25 cellular contexts compared by ENCODE assay signal in the genomic region with DNA sequence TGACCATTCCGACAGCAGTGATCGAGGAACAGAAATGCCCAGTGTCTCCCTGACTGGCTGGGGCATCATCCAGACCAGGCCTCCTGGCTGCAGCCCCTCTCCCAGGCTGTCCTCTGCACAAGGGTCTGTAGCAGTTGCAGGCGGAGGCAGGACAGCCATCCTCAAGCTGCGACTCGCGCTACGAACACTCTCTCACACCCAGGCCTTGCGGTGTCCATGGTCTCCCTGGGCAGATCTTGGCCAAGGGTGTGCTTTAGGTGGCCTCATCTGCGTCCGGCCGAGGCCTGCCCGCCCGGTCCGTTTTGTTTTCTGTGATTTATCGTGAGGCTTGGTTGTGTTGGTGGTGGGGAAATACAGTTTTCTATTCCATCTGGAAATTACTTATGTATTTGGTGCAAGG. TPM values are rescaled to one million over a fixed set of nuclear protein-coding genes. Genes with fewer than 3 reads are reported as not detected.
A peak's percentile ranks its signal among the peaks of the same experiment; 100 is the strongest.
DNase-seq lines count a peak whose midpoint lies in the region; ATAC-seq, FAIRE-seq and TF ChIP-seq lines count a peak whose summit lies in the region.
"Had no signal": no experiment of that assay in that cellular context is flagged by ENCODE, and none has a peak within 500 bp of the region (broad histone marks: within the 10 kb centered on the region; RNA-seq: fewer than 3 reads in every experiment).

No MANE protein-coding gene starts in this region.

- WGBS in H9 (ENCODE audit: extremely low coverage, insufficient read length, low lambda C conversion rate): no CpG with 5 or more reads among the region's 15 CpGs
- 87% methylated on average over 15 of the region's 15 CpGs; no CpG with 5 or more reads in 1 of the 2 experiments for WGBS in H1 (ENCODE audit: extremely low coverage in 1 of 2, insufficient coverage in 1 of 2, insufficient read length in 1 of 2, insufficient replicate concordance in 2 of 2, low coverage in 1 of 2, low lambda C conversion rate in 2 of 2, missing lambda C conversion rate in 1 of 2), 2 experiments
- WGBS in neuronal stem cell (ENCODE audit: extremely low coverage in 2 of 2, insufficient read length in 2 of 2, insufficient replicate concordance in 1 of 2), 2 donors: no CpG with 5 or more reads among the region's 15 CpGs

- H2AFZ ChIP-seq in H9 (ENCODE audit: low read length) (no peak overlapping the region), H1 (ENCODE audit: low read length) (no peak overlapping the region), neuronal stem cell (ENCODE audit: low read length) (no peak overlapping the region)

- H3K9me3 Mint-ChIP-seq in H9: peaks cover 1% of the 10 kb centered on the region in 2 experiments; a peak in 1 of 5 replicates
- H3K9me3 Mint-ChIP-seq in T-cell: no peaks in the 10 kb centered on the region
- H3K9me3 Mint-ChIP-seq: CD4-positive, alpha-beta T cell; CD8-positive, alpha-beta memory T cell had no signal

- no peak for FAIRE-seq in H1 (lab: Jason Lieb, UNC)
- FAIRE-seq: A549, D721Med, GM12878, GM19239 had no signal

- H2BK5ac ChIP-seq in H9 (ENCODE audit: insufficient read length, low read length): no peak overlapping the region
- H2BK5ac ChIP-seq in H1 (ENCODE audit: low read depth, low read length): no peak overlapping the region
- no peak overlapping the region for H2BK5ac ChIP-seq in neuronal stem cell (ENCODE audit: low read length)

- H2BK12ac ChIP-seq in H9 (ENCODE audit: insufficient read length, low read depth, low read length) (no peak overlapping the region), H1 (ENCODE audit: low read depth, low read length) (no peak overlapping the region), neuronal stem cell (ENCODE audit: low read length) (peak overlapping the region; percentile 73)

- H3K4me3 Mint-ChIP-seq in H9: no peak overlapping the region; a peak in 1 of 5 replicates
- H3K4me3 Mint-ChIP-seq in T-cell: no peak overlapping the region
- H3K4me3 Mint-ChIP-seq: CD14-positive monocyte; CD4-positive, alpha-beta T cell; CD8-positive, alpha-beta memory T cell had no signal

- H4K5ac ChIP-seq in H9 (ENCODE audit: insufficient read length, low read depth, low read length) (no peak overlapping the region), H1 (ENCODE audit: insufficient read length, low read depth, low read length) (no peak overlapping the region)

- H3K4me2 ChIP-seq in H9 (ENCODE audit: insufficient read depth, insufficient read length, low read length) (peak overlapping the region; percentile 29), H1 (ENCODE audit: insufficient read depth in 1 of 2, low read depth in 2 of 2, low read length in 2 of 2) (peak overlapping the region; percentile 57 to 78; a peak in 2 of 4 replicates), neuronal stem cell (ENCODE audit: insufficient read depth, low read length, poor library complexity, severe bottlenecking) (no peak overlapping the region)
- H3K4me2 ChIP-seq: A549; BLaER1 treated with 17β-estradiol and CSF1 and Interleukin-3, amounts not matched to agents 10 nM and 100 nM had no signal

- TF ChIP-seq RAD21 in H1 (IDR thresholded peaks at IDR 0.05 in 1 of 2, conservative IDR thresholded peaks at IDR 0.05 in 1 of 2; ENCODE audit: low read depth in 2 of 2, low read length in 2 of 2): no peak

- H3K36me3 ChIP-seq in H1 (ENCODE audit: control insufficient read depth in 2 of 4, insufficient read depth in 4 of 4, low read length in 3 of 4) (no peaks in the 10 kb centered on the region), neuronal stem cell (replicated peaks in 1 of 2; ENCODE audit: control insufficient read depth in 2 of 2, insufficient read depth in 2 of 2, low read length in 2 of 2) (no peaks in the 10 kb centered on the region)
- H3K36me3 ChIP-seq: BE2C; BLaER1 treated with 17β-estradiol and CSF1 and Interleukin-3, amounts not matched to agents 10 nM and 100 nM had no signal

- no peak for TF ChIP-seq EP300 in H1 (IDR thresholded peaks at IDR 0.05; ENCODE audit: borderline replicate concordance in 1 of 2, low read depth in 2 of 2, low read length in 2 of 2)

- no peak overlapping the region for H3T11ph ChIP-seq in H9 (ENCODE audit: low read length)

- H3K4me1 Mint-ChIP-seq in H9 (peaks cover 27 to 32% of the 10 kb centered on the region in 2 experiments), T-cell (peaks cover 7 to 10% (median 8%) of the 10 kb centered on the region in 3 donors)

- no peak overlapping the region for H2AK5ac ChIP-seq in H9 (ENCODE audit: insufficient read length, low read length)
- H2AK5ac ChIP-seq in H1 (ENCODE audit: low read depth, low read length): 0 out of 2 replicates have a peak overlapping the region, but pooled peaks have one; percentile 75
- no peak overlapping the region for H2AK5ac ChIP-seq in neuronal stem cell (ENCODE audit: low read depth, low read length)

- H3K4me1 ChIP-seq in H9 (ENCODE audit: insufficient read depth, low read length) (no peaks in the 10 kb centered on the region), H1 (replicated peaks in 1 of 4; ENCODE audit: control insufficient read depth in 3 of 4, insufficient read depth in 4 of 4, low read length in 3 of 4) (peaks cover 0 to 10% (median under 1%) of the 10 kb centered on the region in 4 experiments; a peak in 3 of 7 replicates), neuronal stem cell (ENCODE audit: control insufficient read depth in 2 of 2, insufficient read depth in 1 of 2, low read depth in 1 of 2, low read length in 2 of 2) (peaks cover 9% of the 10 kb centered on the region in 2 donors)
- H3K4me1 ChIP-seq: A549, BE2C had no signal

- H3K9me3 ChIP-seq in H9 (ENCODE audit: control insufficient read depth, low read depth, low read length): no peaks in the 10 kb centered on the region
- peaks cover 0 to 2% of the 10 kb centered on the region in 2 experiments; a peak in 1 of 4 replicates for H3K9me3 ChIP-seq in H1 (ENCODE audit: insufficient read depth in 2 of 2, low read depth in 1 of 2, low read length in 1 of 2)
- H3K9me3 ChIP-seq in neuronal stem cell (replicated peaks in 1 of 2; ENCODE audit: control insufficient read depth in 2 of 2, insufficient read depth in 1 of 2, low read depth in 1 of 2, low read length in 2 of 2): peaks cover 5 to 7% of the 10 kb centered on the region in 2 donors
- H3K9me3 ChIP-seq: A549 had no signal

- H3K56ac ChIP-seq in H9 (ENCODE audit: insufficient read length, low read depth, low read length) (no peak overlapping the region), H1 (replicated peaks; ENCODE audit: insufficient read length, low read depth, low read length) (no peak overlapping the region)

- H4K20me1 ChIP-seq in H9 (ENCODE audit: control insufficient read depth, insufficient read depth, insufficient read length): no peaks in the 10 kb centered on the region
- H4K20me1 ChIP-seq in H1 (replicated peaks in 1 of 2; ENCODE audit: control insufficient read depth in 1 of 2, insufficient read depth in 2 of 2, low read length in 2 of 2): no peaks in the 10 kb centered on the region

- ATAC-seq in GM21367 (IDR thresholded peaks at IDR 0.05; ENCODE audit: unreplicated experiment) (no peak), HG02840 (IDR thresholded peaks at IDR 0.05; ENCODE audit: low FRiP score, unreplicated experiment) (no peak), T-cell (replicated peaks in 1 of 4) (no peak)
- ATAC-seq: A549, GM12878, HCT116 had no signal

- no peak overlapping the region for H2BK20ac ChIP-seq in H9 (ENCODE audit: low read depth, low read length, poor library complexity, severe bottlenecking)
- H2BK20ac ChIP-seq in H1 (ENCODE audit: low read length): no peak overlapping the region

- H3K36me3 Mint-ChIP-seq in H9 (ENCODE audit: insufficient read depth in 1 of 3, low read depth in 3 of 3): peaks cover 7 to 8% (median 7%) of the 10 kb centered on the region in 3 experiments; a peak in 5 of 7 replicates
- no peaks in the 10 kb centered on the region for H3K36me3 Mint-ChIP-seq in T-cell
- H3K36me3 Mint-ChIP-seq: CD14-positive monocyte had no signal

- H3K9ac ChIP-seq in H9 (ENCODE audit: extremely low read depth, insufficient read length, low read length) (no peak overlapping the region), H1 (replicated peaks in 1 of 4; ENCODE audit: extremely low read depth in 1 of 4, low read depth in 3 of 4, low read length in 3 of 4) (no peak overlapping the region), neuronal stem cell (ENCODE audit: low read depth, low read length, poor library complexity) (no peak overlapping the region)
- H3K9ac ChIP-seq: BLaER1 treated with 17β-estradiol and CSF1 and Interleukin-3, amounts not matched to agents 10 nM and 100 nM had no signal

- TF ChIP-seq CTCF in H9 (conservative IDR thresholded peaks at IDR 0.05): no peak
- TF ChIP-seq CTCF in H1 (IDR thresholded peaks at IDR 0.05; ENCODE audit: control extremely low read depth in 1 of 3, insufficient read depth in 1 of 3, low read depth in 1 of 3, low read length in 3 of 3): no peak

- DNase-seq in H9 (no peak), H1 (ENCODE audit: low read depth in 1 of 2, low spot score in 2 of 2) (no peak), neuronal stem cell (ENCODE audit: low spot score) (no peak), T-cell (no peak)
- DNase-seq: 8988T; ACHN; AML-193; BE2C; CD4-positive, alpha-beta T cell; CD8-positive, alpha-beta memory T cell; DMS 273 treated with DMSO at 0.1 percent for 48 hours; DMS79; EL; GDM1; GOT3; H7 had no signal

- H3K27ac ChIP-seq in H9 (ENCODE audit: insufficient read length, low read depth, low read length) (no peak overlapping the region), H1 (ENCODE audit: low read depth, low read length) (no peak overlapping the region), neuronal stem cell (replicated peaks; ENCODE audit: low read length) (no peak overlapping the region)
- H3K27ac ChIP-seq: A549; BLaER1 treated with 17β-estradiol and CSF1 and Interleukin-3, amounts not matched to agents 10 nM and 100 nM had no signal

- no peak overlapping the region for H3K4ac ChIP-seq in H9 (ENCODE audit: low read depth, low read length)
- no peak overlapping the region for H3K4ac ChIP-seq in H1 (replicated peaks; ENCODE audit: insufficient read length, low read depth, low read length)
- no peak overlapping the region for H3K4ac ChIP-seq in neuronal stem cell (ENCODE audit: low read length)

- POLR2A ChIA-PET in H1 (lab: Charles Lee; ENCODE audit: partially characterized antibody): interaction anchor here (1.6 kb wide), 1 partner anchor 11 kb away, joined by 4 read pairs; no protein-coding TSS in a partner anchor
- POLR2A ChIA-PET in T-cell (lab: Charles Lee): no interaction called here

- H3K27me3 ChIP-seq in H9 (ENCODE audit: insufficient read depth, low read length): no peaks in the 10 kb centered on the region; the same call in 1 of the 2 replicates
- peaks cover 0 to 24% (median 8%) of the 10 kb centered on the region in 4 experiments; a peak in 4 of 7 replicates for H3K27me3 ChIP-seq in H1 (replicated peaks in 1 of 4; ENCODE audit: control insufficient read depth in 3 of 4, extremely low read depth in 1 of 4, insufficient read depth in 3 of 4, low read length in 3 of 4)
- peaks cover 0 to 16% (median 6%) of the 10 kb centered on the region in 3 experiments for H3K27me3 ChIP-seq in neuronal stem cell (ENCODE audit: control insufficient read depth in 3 of 3, insufficient read depth in 3 of 3, low read depth in 1 of 3, low read length in 3 of 3)
- H3K27me3 ChIP-seq: BE2C had no signal

- H4K8ac ChIP-seq in H9 (replicated peaks; ENCODE audit: insufficient read length, low read depth, low read length) (no peak overlapping the region), H1 (ENCODE audit: extremely low read depth, insufficient read depth, low read length) (no peak overlapping the region), neuronal stem cell (ENCODE audit: low read depth, low read length) (peak overlapping the region; percentile 17)

- no peak overlapping the region for H3K14ac ChIP-seq in H9 (ENCODE audit: insufficient read depth, low read length)
- no peak overlapping the region for H3K14ac ChIP-seq in H1 (ENCODE audit: insufficient read length)
- H3K14ac ChIP-seq in neuronal stem cell (ENCODE audit: low read length): no peak overlapping the region

- no peak overlapping the region for H4K91ac ChIP-seq in H9 (ENCODE audit: insufficient read length, low read depth, low read length)
- H4K91ac ChIP-seq in H1 (replicated peaks; ENCODE audit: insufficient read length, low read length): no peak overlapping the region
- H4K91ac ChIP-seq in neuronal stem cell (ENCODE audit: low read depth, low read length, poor library complexity): no peak overlapping the region

- H3K79me1 ChIP-seq in H9 (ENCODE audit: insufficient read depth, low read depth, low read length, poor library complexity, severe bottlenecking): no peaks in the 10 kb centered on the region
- no peaks in the 10 kb centered on the region for H3K79me1 ChIP-seq in H1 (ENCODE audit: low read depth, low read length)
- H3K79me1 ChIP-seq in neuronal stem cell (ENCODE audit: low read depth, low read length): no peaks in the 10 kb centered on the region

- H3K4me3 ChIP-seq in H1 (ENCODE audit: extremely low read depth in 1 of 4, insufficient read depth in 2 of 4, low read depth in 3 of 4, low read length in 4 of 4) (peak overlapping the region in 1 of 4 experiments; percentile 53; a peak in 2 of 8 replicates), neuronal stem cell (ENCODE audit: low read length in 2 of 2) (no peak overlapping the region)
- H3K4me3 ChIP-seq: A549; BLaER1 treated with 17β-estradiol and CSF1 and Interleukin-3, amounts not matched to agents 10 nM and 100 nM; GM12878 had no signal

- H3K23ac ChIP-seq in H9 (ENCODE audit: insufficient read length, low read depth, low read length) (no peak overlapping the region), H1 (ENCODE audit: insufficient read length) (no peak overlapping the region), neuronal stem cell (ENCODE audit: low read depth, low read length, poor library complexity) (peak overlapping the region; percentile 89)

- H3K27me3 Mint-ChIP-seq in H9 (ENCODE audit: low read depth): peaks cover 37% of the 10 kb centered on the region
- H3K27me3 Mint-ChIP-seq in T-cell: peaks cover 6 to 8% of the 10 kb centered on the region in 2 donors

- H3K23me2 ChIP-seq in H9 (ENCODE audit: insufficient read length, low read depth, low read length, poor library complexity, severe bottlenecking) (no peaks in the 10 kb centered on the region), H1 (ENCODE audit: low read depth, low read length) (no peaks in the 10 kb centered on the region; the same call in 1 of the 2 replicates)

- H3K27ac Mint-ChIP-seq in H9 (no peak overlapping the region), T-cell (no peak overlapping the region)
- H3K27ac Mint-ChIP-seq: CD4-positive, alpha-beta T cell; CD8-positive, alpha-beta memory T cell had no signal

- no peak overlapping the region for H2BK120ac ChIP-seq in H9 (ENCODE audit: low read depth, low read length, poor library complexity, severe bottlenecking)
- H2BK120ac ChIP-seq in H1 (replicated peaks; ENCODE audit: low read depth, low read length): no peak overlapping the region
- no peak overlapping the region for H2BK120ac ChIP-seq in neuronal stem cell (ENCODE audit: low read depth, low read length)

- CTCF ChIA-PET in H1 (lab: Charles Lee; ENCODE audit: partially characterized antibody) (interaction anchor here (1.4 to 1.5 kb wide), 2 partner anchors 10 to 11 kb away, joined by 4 to 7 read pairs; no protein-coding TSS in a partner anchor), T-cell (lab: Charles Lee) (no interaction called here)

- H2BK15ac ChIP-seq in H9 (ENCODE audit: low read depth, low read length) (no peak overlapping the region), H1 (ENCODE audit: low read length) (no peak overlapping the region), neuronal stem cell (ENCODE audit: low read length) (peak overlapping the region; percentile 67)

- no peak for TF ChIP-seq POLR2A in H1 (IDR thresholded peaks at IDR 0.05; ENCODE audit: control extremely low read depth in 1 of 2, low read depth in 2 of 2, low read length in 2 of 2)

- no peaks in the 10 kb centered on the region for H3K79me2 ChIP-seq in H9 (ENCODE audit: insufficient read depth, low read length)
- no peaks in the 10 kb centered on the region for H3K79me2 ChIP-seq in H1 (ENCODE audit: control insufficient read depth in 1 of 2, insufficient read depth in 2 of 2, low read length in 2 of 2)

- no peak overlapping the region for H3K18ac ChIP-seq in H9 (ENCODE audit: insufficient read length, low read depth, low read length)
- no peak overlapping the region for H3K18ac ChIP-seq in H1 (ENCODE audit: extremely low read depth, low read length)
- peak overlapping the region; percentile 71 for H3K18ac ChIP-seq in neuronal stem cell (ENCODE audit: low read length)

RNA-seq across cellular contexts. Expression of gene FTCD, which starts 15.7 kb away (rescaled TPM):
- total RNA-seq in H9 (2021) (6.7 and 6.8 TPM in 2 replicates), T-cell (1 to 10 TPM in 3 of 5 donors, under 1 TPM in 1, not detected in 1; 0.95 to 6.1 (median 2.5) TPM)
- total RNA-seq in H1 (2021; fragmentation: NEBNext Ultra II Directional; extraction: Animal tissue kit (Norgen Biotek cat#: 25700)): 3.3 and 6.0 TPM in 2 replicates
- 4.9 and 7.3 TPM in 2 replicates for polyA plus RNA-seq in H1 (2011; rRNA removed)
- polyA plus RNA-seq in H1 (2011; cell fraction: cytosol; rRNA removed): 5.2 TPM
- polyA plus RNA-seq in H1 (2011; cell fraction: nucleus; rRNA removed): 21.4 TPM
- polyA plus RNA-seq in H1 (2012, experiment 1 of 2): 5.9 to 9.8 TPM (median 7.8 TPM) in 4 replicates
- 2.3 TPM for polyA plus RNA-seq in H1 (2012, experiment 2 of 2)
- 3.9 TPM for polyA plus RNA-seq in H1 (2013, experiment 1 of 2)
- 4.0 TPM for polyA plus RNA-seq in H1 (2013, experiment 2 of 2)
- polyA minus RNA-seq in H1 (2011; rRNA and poly(A)+ RNA removed): 3.0 and 4.7 TPM in 2 replicates
- polyA minus RNA-seq in H1 (2011; cell fraction: cytosol; rRNA and poly(A)+ RNA removed): 6.4 TPM
- polyA minus RNA-seq in H1 (2011; cell fraction: nucleus; rRNA and poly(A)+ RNA removed): 6.1 TPM
- 2.1 TPM for polyA plus RNA-seq in neuronal stem cell (2013, experiment 1 of 2)
- polyA plus RNA-seq in neuronal stem cell (2013, experiment 2 of 2): 2.0 TPM
- total RNA-seq: CD8-positive, alpha-beta memory T cell; H7 had no signal
- polyA plus RNA-seq: A549; CD14-positive monocyte; CD8-positive, alpha-beta memory T cell had no signal

RNA-seq across cellular contexts. Expression of gene COL6A2, which starts 41.8 kb away (rescaled TPM):
- total RNA-seq in H9 (2021) (124 and 129 TPM in 2 replicates), T-cell (10 to 100 TPM; 33.8 to 85.2 (median 60.7) TPM)
- 60.6 and 62.7 TPM in 2 replicates for total RNA-seq in H1 (2021; fragmentation: NEBNext Ultra II Directional; extraction: Animal tissue kit (Norgen Biotek cat#: 25700))
- 60.1 and 79.2 TPM in 2 replicates for polyA plus RNA-seq in H1 (2011; rRNA removed)
- 60.4 TPM for polyA plus RNA-seq in H1 (2011; cell fraction: cytosol; rRNA removed)
- 219 TPM for polyA plus RNA-seq in H1 (2011; cell fraction: nucleus; rRNA removed)
- polyA plus RNA-seq in H1 (2012, experiment 1 of 2): 38.8 to 78.4 TPM (median 69.6 TPM) in 4 replicates
- polyA plus RNA-seq in H1 (2012, experiment 2 of 2): 41.6 TPM
- polyA plus RNA-seq in H1 (2013, experiment 1 of 2): 99.7 TPM
- 84.9 TPM for polyA plus RNA-seq in H1 (2013, experiment 2 of 2)
- polyA minus RNA-seq in H1 (2011; rRNA and poly(A)+ RNA removed): 14.9 and 16.7 TPM in 2 replicates
- 30.5 TPM for polyA minus RNA-seq in H1 (2011; cell fraction: cytosol; rRNA and poly(A)+ RNA removed)
- 40.6 TPM for polyA minus RNA-seq in H1 (2011; cell fraction: nucleus; rRNA and poly(A)+ RNA removed)
- polyA plus RNA-seq in neuronal stem cell (2013, experiment 1 of 2): 19.3 TPM
- polyA plus RNA-seq in neuronal stem cell (2013, experiment 2 of 2): 19.1 TPM
- polyA plus RNA-seq: CD14-positive monocyte had no signal

RNA-seq across cellular contexts. Expression of gene SPATC1L, which starts 44.6 kb away (rescaled TPM):
- total RNA-seq in H9 (2021): 32.8 and 36.0 TPM in 2 replicates
- total RNA-seq in H1 (2021; fragmentation: NEBNext Ultra II Directional; extraction: Animal tissue kit (Norgen Biotek cat#: 25700)): 49.4 and 50.0 TPM in 2 replicates
- polyA plus RNA-seq in H1 (2011; rRNA removed): 24.9 and 44.8 TPM in 2 replicates
- 16.4 TPM for polyA plus RNA-seq in H1 (2011; cell fraction: cytosol; rRNA removed)
- 43.3 TPM for polyA plus RNA-seq in H1 (2011; cell fraction: nucleus; rRNA removed)
- polyA plus RNA-seq in H1 (2012, experiment 1 of 2): 38.0 to 56.9 TPM (median 53.3 TPM) in 4 replicates
- polyA plus RNA-seq in H1 (2012, experiment 2 of 2): 50.4 TPM
- polyA plus RNA-seq in H1 (2013, experiment 1 of 2): 48.1 TPM
- polyA plus RNA-seq in H1 (2013, experiment 2 of 2): 48.0 TPM
- polyA minus RNA-seq in H1 (2011; rRNA and poly(A)+ RNA removed): 6.2 and 7.1 TPM in 2 replicates
- 30.3 TPM for polyA minus RNA-seq in H1 (2011; cell fraction: cytosol; rRNA and poly(A)+ RNA removed)
- polyA minus RNA-seq in H1 (2011; cell fraction: nucleus; rRNA and poly(A)+ RNA removed): 21.2 TPM
- polyA plus RNA-seq in neuronal stem cell (2013, experiment 1 of 2): 38.2 TPM
- 37.5 TPM for polyA plus RNA-seq in neuronal stem cell (2013, experiment 2 of 2)
- total RNA-seq in T-cell: 10 to 100 TPM in 3 of 5 donors, 1 to 10 TPM in 2; 1.4 to 22.8 (median 12.5) TPM
